1 cellular context compared by ENCODE assay signal in the genomic region with DNA sequence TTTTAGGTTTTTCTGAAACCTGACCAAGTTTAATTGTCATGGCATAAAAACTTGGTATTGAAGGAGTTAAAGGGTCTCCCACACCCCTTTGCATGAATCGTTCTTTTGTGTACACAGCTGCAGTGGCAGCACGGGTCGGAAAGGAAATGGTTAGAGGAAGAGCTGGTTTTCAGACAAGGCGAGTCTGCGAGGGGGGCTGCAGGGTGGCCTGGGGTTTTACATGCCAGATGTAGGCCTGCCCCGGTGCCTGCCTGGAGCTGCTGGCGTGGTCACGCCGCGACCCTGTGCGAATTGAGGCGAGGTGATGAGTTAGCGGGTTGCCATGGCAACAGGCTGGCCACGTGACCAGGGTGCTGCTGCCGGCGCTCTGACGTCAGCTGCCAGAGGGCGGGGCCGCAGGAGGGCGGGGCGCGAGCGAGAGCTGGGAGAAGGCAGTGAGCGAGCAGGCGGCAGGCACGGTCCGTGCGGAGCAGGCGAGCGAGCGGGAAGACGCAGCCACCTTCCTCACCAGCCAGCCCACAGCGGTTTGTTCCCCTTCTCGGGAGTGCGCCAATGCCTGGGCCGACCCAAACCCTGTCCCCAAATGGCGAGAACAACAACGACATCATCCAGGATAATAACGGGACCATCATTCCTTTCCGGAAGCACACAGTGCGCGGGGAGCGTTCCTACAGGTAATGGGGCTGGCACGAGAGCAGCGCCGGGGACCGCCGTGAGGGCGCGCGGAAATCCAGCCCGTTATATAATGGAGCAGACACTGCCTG.
TF ChIP-seq lines count a peak whose summit lies in the region.

Gene MAPRE2 (plus strand): TSS at position 426 of the 764 bp plus-strand sequence. CDS start 127 bp downstream, at position 553.

TF ChIP-seq in HepG2, 621 proteins besides CTCF, POLR2A, EP300 and RAD21 (continued from another document and continues in another):
- TF ChIP-seq, protein P1, sequence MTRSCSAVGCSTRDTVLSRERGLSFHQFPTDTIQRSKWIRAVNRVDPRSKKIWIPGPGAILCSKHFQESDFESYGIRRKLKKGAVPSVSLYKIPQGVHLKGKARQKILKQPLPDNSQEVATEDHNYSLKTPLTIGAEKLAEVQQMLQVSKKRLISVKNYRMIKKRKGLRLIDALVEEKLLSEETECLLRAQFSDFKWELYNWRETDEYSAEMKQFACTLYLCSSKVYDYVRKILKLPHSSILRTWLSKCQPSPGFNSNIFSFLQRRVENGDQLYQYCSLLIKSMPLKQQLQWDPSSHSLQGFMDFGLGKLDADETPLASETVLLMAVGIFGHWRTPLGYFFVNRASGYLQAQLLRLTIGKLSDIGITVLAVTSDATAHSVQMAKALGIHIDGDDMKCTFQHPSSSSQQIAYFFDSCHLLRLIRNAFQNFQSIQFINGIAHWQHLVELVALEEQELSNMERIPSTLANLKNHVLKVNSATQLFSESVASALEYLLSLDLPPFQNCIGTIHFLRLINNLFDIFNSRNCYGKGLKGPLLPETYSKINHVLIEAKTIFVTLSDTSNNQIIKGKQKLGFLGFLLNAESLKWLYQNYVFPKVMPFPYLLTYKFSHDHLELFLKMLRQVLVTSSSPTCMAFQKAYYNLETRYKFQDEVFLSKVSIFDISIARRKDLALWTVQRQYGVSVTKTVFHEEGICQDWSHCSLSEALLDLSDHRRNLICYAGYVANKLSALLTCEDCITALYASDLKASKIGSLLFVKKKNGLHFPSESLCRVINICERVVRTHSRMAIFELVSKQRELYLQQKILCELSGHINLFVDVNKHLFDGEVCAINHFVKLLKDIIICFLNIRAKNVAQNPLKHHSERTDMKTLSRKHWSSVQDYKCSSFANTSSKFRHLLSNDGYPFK (CRISPR knock-in tag; IDR thresholded peaks at IDR 0.05; ENCODE audit: borderline replicate concordance): peak; percentile 45; the same call in 1 of the 2 replicates
- TF ChIP-seq SNAPC5 (CRISPR knock-in tag; IDR thresholded peaks at IDR 0.05; ENCODE audit: borderline replicate concordance) (no peak), ZBTB10 (CRISPR knock-in tag; IDR thresholded peaks at IDR 0.05; ENCODE audit: borderline replicate concordance) (no peak), SP2 (CRISPR knock-in tag; IDR thresholded peaks at IDR 0.05) (no peak), HOXA3 (CRISPR knock-in tag; IDR thresholded peaks at IDR 0.05) (peak; percentile 83; the same call in 1 of the 2 replicates), SRY (CRISPR knock-in tag; IDR thresholded peaks at IDR 0.05) (no peak), DZIP1 (CRISPR knock-in tag; IDR thresholded peaks at IDR 0.05) (0 out of 2 replicates have a peak, but pooled peaks have one; percentile 28), MED1 (CRISPR knock-in tag; IDR thresholded peaks at IDR 0.05) (peak; percentile 59), KLF12 (CRISPR knock-in tag; IDR thresholded peaks at IDR 0.05; ENCODE audit: borderline replicate concordance) (no peak), HNRNPH1 (optimal IDR thresholded peaks at IDR 0.05; ENCODE audit: low read depth, low read length) (no peak), MIXL1 (CRISPR knock-in tag; IDR thresholded peaks at IDR 0.05) (no peak), NFE2 (CRISPR knock-in tag; IDR thresholded peaks at IDR 0.05) (no peak), FOXC1 (CRISPR knock-in tag; IDR thresholded peaks at IDR 0.05; ENCODE audit: borderline replicate concordance) (peak; percentile 85; the same call in 1 of the 2 replicates), ZNF382 (CRISPR knock-in tag; IDR thresholded peaks at IDR 0.05; ENCODE audit: borderline replicate concordance) (no peak), FOXA3 (CRISPR knock-in tag; IDR thresholded peaks at IDR 0.05) (peak; percentile 48), HNF4G (IDR thresholded peaks at IDR 0.05; ENCODE audit: borderline replicate concordance, low read depth, low read length) (no peak), HNF4G (CRISPR knock-in tag; IDR thresholded peaks at IDR 0.05; ENCODE audit: borderline replicate concordance, low read depth) (no peak; the same call in 1 of the 2 replicates), NFIC (IDR thresholded peaks at IDR 0.05; ENCODE audit: low read length) (no peak), ERF (CRISPR knock-in tag; IDR thresholded peaks at IDR 0.05) (peak; percentile 65; the same call in 1 of the 2 replicates), MYC (CRISPR knock-in tag; IDR thresholded peaks at IDR 0.05; ENCODE audit: borderline replicate concordance) (peak; percentile 72; the same call in 1 of the 2 replicates), ZNF143 (CRISPR knock-in tag; IDR thresholded peaks at IDR 0.05) (0 out of 2 replicates have a peak, but pooled peaks have one; percentile 41), MEIS2 (CRISPR knock-in tag; IDR thresholded peaks at IDR 0.05) (no peak), ZFP91 (CRISPR knock-in tag; IDR thresholded peaks at IDR 0.05; ENCODE audit: borderline replicate concordance) (peak; percentile 92), ZNF484 (CRISPR knock-in tag; IDR thresholded peaks at IDR 0.05; ENCODE audit: borderline replicate concordance, low read depth) (no peak), MXD4 (CRISPR knock-in tag; IDR thresholded peaks at IDR 0.05) (peak; percentile 81), CENPT (CRISPR knock-in tag; IDR thresholded peaks at IDR 0.05; ENCODE audit: low read depth) (0 out of 2 replicates have a peak, but pooled peaks have one; percentile 34), ZSCAN12 (CRISPR knock-in tag; IDR thresholded peaks at IDR 0.05) (no peak), ZNF777 (CRISPR knock-in tag; IDR thresholded peaks at IDR 0.05) (peak; percentile 42; the same call in 1 of the 2 replicates), YY1 (IDR thresholded peaks at IDR 0.05; ENCODE audit: insufficient read depth, insufficient replicate concordance, low read depth, low read length) (peak; percentile 40), SMYD3 (CRISPR knock-in tag; IDR thresholded peaks at IDR 0.05) (peak; percentile 76; the same call in 1 of the 2 replicates)
- TF ChIP-seq, protein P2, sequence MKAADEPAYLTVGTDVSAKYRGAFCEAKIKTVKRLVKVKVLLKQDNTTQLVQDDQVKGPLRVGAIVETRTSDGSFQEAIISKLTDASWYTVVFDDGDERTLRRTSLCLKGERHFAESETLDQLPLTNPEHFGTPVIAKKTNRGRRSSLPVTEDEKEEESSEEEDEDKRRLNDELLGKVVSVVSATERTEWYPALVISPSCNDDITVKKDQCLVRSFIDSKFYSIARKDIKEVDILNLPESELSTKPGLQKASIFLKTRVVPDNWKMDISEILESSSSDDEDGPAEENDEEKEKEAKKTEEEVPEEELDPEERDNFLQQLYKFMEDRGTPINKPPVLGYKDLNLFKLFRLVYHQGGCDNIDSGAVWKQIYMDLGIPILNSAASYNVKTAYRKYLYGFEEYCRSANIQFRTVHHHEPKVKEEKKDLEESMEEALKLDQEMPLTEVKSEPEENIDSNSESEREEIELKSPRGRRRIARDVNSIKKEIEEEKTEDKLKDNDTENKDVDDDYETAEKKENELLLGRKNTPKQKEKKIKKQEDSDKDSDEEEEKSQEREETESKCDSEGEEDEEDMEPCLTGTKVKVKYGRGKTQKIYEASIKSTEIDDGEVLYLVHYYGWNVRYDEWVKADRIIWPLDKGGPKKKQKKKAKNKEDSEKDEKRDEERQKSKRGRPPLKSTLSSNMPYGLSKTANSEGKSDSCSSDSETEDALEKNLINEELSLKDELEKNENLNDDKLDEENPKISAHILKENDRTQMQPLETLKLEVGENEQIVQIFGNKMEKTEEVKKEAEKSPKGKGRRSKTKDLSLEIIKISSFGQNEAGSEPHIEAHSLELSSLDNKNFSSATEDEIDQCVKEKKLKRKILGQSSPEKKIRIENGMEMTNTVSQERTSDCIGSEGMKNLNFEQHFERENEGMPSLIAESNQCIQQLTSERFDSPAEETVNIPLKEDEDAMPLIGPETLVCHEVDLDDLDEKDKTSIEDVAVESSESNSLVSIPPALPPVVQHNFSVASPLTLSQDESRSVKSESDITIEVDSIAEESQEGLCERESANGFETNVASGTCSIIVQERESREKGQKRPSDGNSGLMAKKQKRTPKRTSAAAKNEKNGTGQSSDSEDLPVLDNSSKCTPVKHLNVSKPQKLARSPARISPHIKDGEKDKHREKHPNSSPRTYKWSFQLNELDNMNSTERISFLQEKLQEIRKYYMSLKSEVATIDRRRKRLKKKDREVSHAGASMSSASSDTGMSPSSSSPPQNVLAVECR (CRISPR knock-in tag; IDR thresholded peaks at IDR 0.05; ENCODE audit: borderline replicate concordance): peak; percentile 96
- TF ChIP-seq, protein P3, sequence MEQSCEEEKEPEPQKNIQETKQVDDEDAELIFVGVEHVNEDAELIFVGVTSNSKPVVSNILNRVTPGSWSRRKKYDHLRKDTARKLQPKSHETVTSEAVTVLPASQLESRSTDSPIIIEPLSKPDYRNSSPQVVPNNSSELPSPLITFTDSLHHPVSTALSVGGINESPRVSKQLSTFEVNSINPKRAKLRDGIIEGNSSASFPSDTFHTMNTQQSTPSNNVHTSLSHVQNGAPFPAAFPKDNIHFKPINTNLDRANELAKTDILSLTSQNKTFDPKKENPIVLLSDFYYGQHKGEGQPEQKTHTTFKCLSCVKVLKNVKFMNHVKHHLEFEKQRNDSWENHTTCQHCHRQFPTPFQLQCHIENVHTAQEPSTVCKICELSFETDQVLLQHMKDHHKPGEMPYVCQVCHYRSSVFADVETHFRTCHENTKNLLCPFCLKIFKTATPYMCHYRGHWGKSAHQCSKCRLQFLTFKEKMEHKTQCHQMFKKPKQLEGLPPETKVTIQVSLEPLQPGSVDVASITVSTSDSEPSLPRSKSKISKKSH (CRISPR knock-in tag; IDR thresholded peaks at IDR 0.05; ENCODE audit: borderline replicate concordance): peak; percentile 38; the same call in 1 of the 2 replicates
- TF ChIP-seq, protein P4, sequence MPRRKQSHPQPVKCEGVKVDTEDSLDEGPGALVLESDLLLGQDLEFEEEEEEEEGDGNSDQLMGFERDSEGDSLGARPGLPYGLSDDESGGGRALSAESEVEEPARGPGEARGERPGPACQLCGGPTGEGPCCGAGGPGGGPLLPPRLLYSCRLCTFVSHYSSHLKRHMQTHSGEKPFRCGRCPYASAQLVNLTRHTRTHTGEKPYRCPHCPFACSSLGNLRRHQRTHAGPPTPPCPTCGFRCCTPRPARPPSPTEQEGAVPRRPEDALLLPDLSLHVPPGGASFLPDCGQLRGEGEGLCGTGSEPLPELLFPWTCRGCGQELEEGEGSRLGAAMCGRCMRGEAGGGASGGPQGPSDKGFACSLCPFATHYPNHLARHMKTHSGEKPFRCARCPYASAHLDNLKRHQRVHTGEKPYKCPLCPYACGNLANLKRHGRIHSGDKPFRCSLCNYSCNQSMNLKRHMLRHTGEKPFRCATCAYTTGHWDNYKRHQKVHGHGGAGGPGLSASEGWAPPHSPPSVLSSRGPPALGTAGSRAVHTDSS (CRISPR knock-in tag; conservative IDR thresholded peaks at IDR 0.05): no peak
- TF ChIP-seq, protein P5, sequence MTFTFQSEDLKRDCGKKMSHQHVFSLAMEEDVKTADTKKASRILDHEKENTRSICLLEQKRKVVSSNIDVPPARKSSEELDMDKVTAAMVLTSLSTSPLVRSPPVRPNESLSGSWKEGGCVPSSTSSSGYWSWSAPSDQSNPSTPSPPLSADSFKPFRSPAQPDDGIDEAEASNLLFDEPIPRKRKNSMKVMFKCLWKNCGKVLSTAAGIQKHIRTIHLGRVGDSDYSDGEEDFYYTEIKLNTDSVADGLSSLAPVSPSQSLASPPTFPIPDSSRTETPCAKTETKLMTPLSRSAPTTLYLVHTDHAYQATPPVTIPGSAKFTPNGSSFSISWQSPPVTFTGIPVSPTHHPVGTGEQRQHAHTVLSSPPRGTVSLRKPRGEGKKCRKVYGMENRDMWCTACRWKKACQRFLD (CRISPR knock-in tag; IDR thresholded peaks at IDR 0.05; ENCODE audit: borderline replicate concordance): no peak
